2 cellular contexts compared by ENCODE assay signal in genomic region chr20:50743087-50743486, GRCh38.
TF ChIP-seq lines count a peak whose summit lies in the region.

No MANE protein-coding gene starts in this region.

TF ChIP-seq in WTC11, 78 proteins besides CTCF, POLR2A, EP300 and RAD21 (continued from another document):
- TF ChIP-seq ERG (CRISPR knock-in tag; IDR thresholded peaks at IDR 0.05) (no peak), NR3C1 (CRISPR knock-in tag; conservative IDR thresholded peaks at IDR 0.05; ENCODE audit: low read depth) (no peak), E2F5 (CRISPR knock-in tag; IDR thresholded peaks at IDR 0.05) (no peak), ZNF317 (CRISPR knock-in tag; IDR thresholded peaks at IDR 0.05; ENCODE audit: borderline replicate concordance, low read depth) (no peak), PRDM15 (CRISPR knock-in tag; IDR thresholded peaks at IDR 0.05) (no peak), AR (CRISPR knock-in tag; IDR thresholded peaks at IDR 0.05) (no peak), ZNF425 (CRISPR knock-in tag; conservative IDR thresholded peaks at IDR 0.05) (no peak), KAT7 (CRISPR knock-in tag; IDR thresholded peaks at IDR 0.05; ENCODE audit: borderline replicate concordance) (no peak), JUN (CRISPR knock-in tag; IDR thresholded peaks at IDR 0.05) (no peak)
- TF ChIP-seq, protein P1, sequence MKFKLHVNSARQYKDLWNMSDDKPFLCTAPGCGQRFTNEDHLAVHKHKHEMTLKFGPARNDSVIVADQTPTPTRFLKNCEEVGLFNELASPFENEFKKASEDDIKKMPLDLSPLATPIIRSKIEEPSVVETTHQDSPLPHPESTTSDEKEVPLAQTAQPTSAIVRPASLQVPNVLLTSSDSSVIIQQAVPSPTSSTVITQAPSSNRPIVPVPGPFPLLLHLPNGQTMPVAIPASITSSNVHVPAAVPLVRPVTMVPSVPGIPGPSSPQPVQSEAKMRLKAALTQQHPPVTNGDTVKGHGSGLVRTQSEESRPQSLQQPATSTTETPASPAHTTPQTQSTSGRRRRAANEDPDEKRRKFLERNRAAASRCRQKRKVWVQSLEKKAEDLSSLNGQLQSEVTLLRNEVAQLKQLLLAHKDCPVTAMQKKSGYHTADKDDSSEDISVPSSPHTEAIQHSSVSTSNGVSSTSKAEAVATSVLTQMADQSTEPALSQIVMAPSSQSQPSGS (CRISPR knock-in tag; IDR thresholded peaks at IDR 0.05; ENCODE audit: borderline replicate concordance, low read depth): no peak

TF ChIP-seq in liver, 16 proteins besides CTCF, POLR2A, EP300 and RAD21 (continued from another document):
- TF ChIP-seq ZBTB33 (IDR thresholded peaks at IDR 0.05) (no peak), EGR1 (IDR thresholded peaks at IDR 0.05; ENCODE audit: low read depth in 2 of 2) (no peak)
